Comparison of ENCODE assay signal across 1 cellular context in genomic region chr19:10553087-10553667, GRCh38.
TF ChIP-seq lines count a peak whose summit lies in the region.

No MANE protein-coding gene starts in this region.

TF ChIP-seq in K562, 482 proteins besides CTCF, POLR2A, EP300 and RAD21 (continues in another document):
- no peak for TF ChIP-seq ZFP1 (CRISPR knock-in tag; IDR thresholded peaks at IDR 0.05)
- no peak for TF ChIP-seq EHMT2 (IDR thresholded peaks at IDR 0.05)
- TF ChIP-seq HMGXB4 (CRISPR knock-in tag; IDR thresholded peaks at IDR 0.05) = no peak
- TF ChIP-seq POLR2G (IDR thresholded peaks at IDR 0.05; ENCODE audit: low read depth, low read length) = peak; percentile 75
- TF ChIP-seq UBTF (IDR thresholded peaks at IDR 0.05; ENCODE audit: borderline replicate concordance in 1 of 2, low read depth in 2 of 2, low read length in 2 of 2) = no peak
- TF ChIP-seq ZNF79 (CRISPR knock-in tag; IDR thresholded peaks at IDR 0.05; ENCODE audit: low read depth) = no peak
- no peak for TF ChIP-seq XRCC5 (IDR thresholded peaks at IDR 0.05; ENCODE audit: low read depth, low read length)
- no peak for TF ChIP-seq TRIM28 (IDR thresholded peaks at IDR 0.05)
- TF ChIP-seq ZNF511 (CRISPR knock-in tag; IDR thresholded peaks at IDR 0.05) = no peak
- no peak for TF ChIP-seq SPI1 (IDR thresholded peaks at IDR 0.05; ENCODE audit: borderline replicate concordance, low read depth, low read length)
- TF ChIP-seq BRD9 (IDR thresholded peaks at IDR 0.05; ENCODE audit: low read depth, partially characterized antibody) = no peak
- TF ChIP-seq ATF4 (CRISPR knock-in tag; IDR thresholded peaks at IDR 0.05) = no peak
- peak; percentile 57 for TF ChIP-seq RBFOX2 (IDR thresholded peaks at IDR 0.05; ENCODE audit: low read depth, low read length)
- TF ChIP-seq NELFE (IDR thresholded peaks at IDR 0.05; ENCODE audit: insufficient read depth, insufficient read length) = no peak
- TF ChIP-seq ZNF197 (CRISPR knock-in tag; IDR thresholded peaks at IDR 0.05; ENCODE audit: low read depth) = no peak
- TF ChIP-seq ZNF134 (CRISPR knock-in tag; conservative IDR thresholded peaks at IDR 0.05) = no peak
- TF ChIP-seq RCOR1 (IDR thresholded peaks at IDR 0.05; ENCODE audit: borderline replicate concordance in 1 of 2, low read depth in 2 of 2, low read length in 2 of 2) = peak in 1 of 2 experiments; percentile 52; a peak in 2 of 4 replicates
- TF ChIP-seq CXXC5 (CRISPR knock-in tag; IDR thresholded peaks at IDR 0.05) = no peak
- no peak for TF ChIP-seq IFI16 (CRISPR knock-in tag; IDR thresholded peaks at IDR 0.05)
- no peak for TF ChIP-seq ARID3B (CRISPR knock-in tag; IDR thresholded peaks at IDR 0.05; ENCODE audit: borderline replicate concordance)
- no peak for TF ChIP-seq ZNF217 (CRISPR knock-in tag; IDR thresholded peaks at IDR 0.05)
- TF ChIP-seq ZBTB2 (IDR thresholded peaks at IDR 0.05) = no peak
- no peak for TF ChIP-seq RFX7 (CRISPR knock-in tag; IDR thresholded peaks at IDR 0.05)
- TF ChIP-seq ZBTB40 (IDR thresholded peaks at IDR 0.05) = no peak
- TF ChIP-seq ZBTB40 (CRISPR knock-in tag; IDR thresholded peaks at IDR 0.05) = no peak
- peak; percentile 95 for TF ChIP-seq BCOR (IDR thresholded peaks at IDR 0.05)
- no peak for TF ChIP-seq PTBP1 (IDR thresholded peaks at IDR 0.05; ENCODE audit: low read depth, low read length)
- TF ChIP-seq ZNF121 (CRISPR knock-in tag; conservative IDR thresholded peaks at IDR 0.05) = peak; percentile 61
- TF ChIP-seq MNT (conservative IDR thresholded peaks at IDR 0.05) = 0 out of 4 replicates have a peak, but pooled peaks of 1 of the 2 experiments have one; percentile 24
- TF ChIP-seq HNRNPLL (IDR thresholded peaks at IDR 0.05; ENCODE audit: low read depth, low read length, poor library complexity, severe bottlenecking) = no peak
- TF ChIP-seq HMGN3 (IDR thresholded peaks at IDR 0.05; ENCODE audit: borderline replicate concordance, extremely low read depth, insufficient read length, low read depth, low read length) = no peak
- TF ChIP-seq ZNF583 (CRISPR knock-in tag; IDR thresholded peaks at IDR 0.05) = no peak
- no peak for TF ChIP-seq KAT8 (IDR thresholded peaks at IDR 0.05; ENCODE audit: low read depth)
- TF ChIP-seq POLR2AphosphoS5 (IDR thresholded peaks at IDR 0.05; ENCODE audit: control insufficient read depth, insufficient read depth, low read depth, low read length) = no peak; the same call in none of the 2 replicates
- peak; percentile 29; the same call in 1 of the 2 replicates for TF ChIP-seq SUPT5H (IDR thresholded peaks at IDR 0.05)
- TF ChIP-seq CBX1 (IDR thresholded peaks at IDR 0.05; ENCODE audit: low read depth) = 0 out of 2 replicates have a peak, but pooled peaks have one; percentile 12
- TF ChIP-seq SREBF1 (IDR thresholded peaks at IDR 0.05; ENCODE audit: borderline replicate concordance, low read depth, low read length) = no peak
- TF ChIP-seq HDAC2 (IDR thresholded peaks at IDR 0.05) = 0 out of 2 replicates have a peak, but pooled peaks have one; percentile 29
- no peak for TF ChIP-seq SAFB (IDR thresholded peaks at IDR 0.05; ENCODE audit: borderline replicate concordance, low read depth, low read length)
- TF ChIP-seq ETV1 (tag; conservative IDR thresholded peaks at IDR 0.05; ENCODE audit: low read depth) = no peak
- TF ChIP-seq ZSCAN32 (CRISPR knock-in tag; IDR thresholded peaks at IDR 0.05) = no peak
- TF ChIP-seq STAG1 (CRISPR knock-in tag; IDR thresholded peaks at IDR 0.05; ENCODE audit: borderline replicate concordance) = no peak
- TF ChIP-seq RBM22 (IDR thresholded peaks at IDR 0.05; ENCODE audit: low read depth, low read length, poor library complexity, severe bottlenecking) = peak; percentile 87
- TF ChIP-seq TSC22D4 (tag; IDR thresholded peaks at IDR 0.05) = no peak
- TF ChIP-seq TAF9B (IDR thresholded peaks at IDR 0.05; ENCODE audit: partially characterized antibody) = no peak
- TF ChIP-seq ZNF551 (CRISPR knock-in tag; IDR thresholded peaks at IDR 0.05) = no peak
- TF ChIP-seq FOXM1 (IDR thresholded peaks at IDR 0.05; ENCODE audit: low read depth) = no peak
- no peak for TF ChIP-seq FOXM1 (CRISPR knock-in tag; IDR thresholded peaks at IDR 0.05; ENCODE audit: low read depth)
- TF ChIP-seq ADNP (tag; IDR thresholded peaks at IDR 0.05) = peak; percentile 95
- peak; percentile 87 for TF ChIP-seq RBM25 (IDR thresholded peaks at IDR 0.05; ENCODE audit: low read depth, low read length, severe bottlenecking)
- no peak for TF ChIP-seq MIER1 (IDR thresholded peaks at IDR 0.05; ENCODE audit: low read depth)
- TF ChIP-seq KHSRP (IDR thresholded peaks at IDR 0.05) = no peak
